Comparison of ENCODE assay signal across 10 cellular contexts in genomic region chr5:132394681-132395259, GRCh38. TPM values are rescaled to one million over a fixed set of nuclear protein-coding genes. Genes with fewer than 3 reads are reported as not detected.
DNase-seq lines count a peak whose midpoint lies in the region; ATAC-seq and TF ChIP-seq lines count a peak whose summit lies in the region.
"Had no signal": no experiment of that assay in that cellular context is flagged by ENCODE, and none has a peak within 500 bp of the region (broad histone marks: within the 10 kb centered on the region; RNA-seq: fewer than 3 reads in every experiment).

No MANE protein-coding gene starts in this region.

- no peaks in the 10 kb centered on the region for H3F3A ChIP-seq in Loucy (ENCODE audit: low read depth)

- no peak for TF ChIP-seq POLR2A in esophagus squamous epithelium (IDR thresholded peaks at IDR 0.05)

- no peak overlapping the region for H3K9ac ChIP-seq in Loucy (ENCODE audit: low read depth, low read length, poor library complexity, severe bottlenecking)

- in situ Hi-C loops in HAP-1 (cut with MboI; ENCODE audit: low sequenced_read_pairs) (no loop called here), G401 (cut with HindIII; ENCODE audit: low sequenced_read_pairs) (no loop called here)

- H3K36me3 ChIP-seq in Loucy (ENCODE audit: insufficient read depth, low read length) (no peaks in the 10 kb centered on the region), esophagus squamous epithelium (peaks cover 0 to 38% (median 0%) of the 10 kb centered on the region in 3 donors), HAP-1 (replicated peaks) (peaks cover 20% of the 10 kb centered on the region)

- intact Hi-C loops in esophagus squamous epithelium (cut with DNase I), result no loop called here

- H3K9me3 ChIP-seq in Loucy (ENCODE audit: insufficient read depth, low read depth, low read length), result no peaks in the 10 kb centered on the region
- H3K9me3 ChIP-seq in esophagus squamous epithelium, result no peaks in the 10 kb centered on the region
- no peaks in the 10 kb centered on the region for H3K9me3 ChIP-seq in HAP-1

- no peaks in the 10 kb centered on the region for H4K20me1 ChIP-seq in Loucy (ENCODE audit: insufficient read depth, low read length, poor library complexity, severe bottlenecking)

- H3K79me2 ChIP-seq in Loucy (ENCODE audit: insufficient read depth, low read length), result no peaks in the 10 kb centered on the region

- no peak overlapping the region for H3K4me3 ChIP-seq in Loucy (ENCODE audit: low read length, poor library complexity, severe bottlenecking)
- H3K4me3 ChIP-seq in esophagus squamous epithelium, result no peak overlapping the region
- no peak overlapping the region for H3K4me3 ChIP-seq in HAP-1

- peak overlapping the region; percentile 0 to 64 (median 51) for H3K27ac ChIP-seq in esophagus squamous epithelium

- peak; percentile 86 for ATAC-seq in GM21390 (IDR thresholded peaks at IDR 0.05; ENCODE audit: unreplicated experiment)
- no peak for ATAC-seq in HG03442 (IDR thresholded peaks at IDR 0.05; ENCODE audit: unreplicated experiment)

- DNase-seq in DMS53 treated with DMSO at 0.1 percent for 48 hours (lab: John Stamatoyannopoulos, UW; ENCODE audit: unreplicated experiment) (peak; percentile 84), esophagus squamous epithelium (lab: John Stamatoyannopoulos, UW) (no peak), HAP-1 (ENCODE audit: low spot score in 2 of 2) (no peak), G401 (ENCODE audit: low spot score) (no peak), COLO668 (lab: John Stamatoyannopoulos, UW; ENCODE audit: unreplicated experiment) (no peak)
- DNase-seq: activated CD4-positive, CD25-positive, alpha-beta regulatory T cell; NCI-H146 had no signal

- TF ChIP-seq CTCF in Loucy (conservative IDR thresholded peaks at IDR 0.05; ENCODE audit: low read length) (no peak), esophagus squamous epithelium (IDR thresholded peaks at IDR 0.05) (no peak)

- WGBS in esophagus squamous epithelium, 2 donors, result 39 to 54% methylated on average over 4 of the region's 4 CpGs

- H3K4me1 ChIP-seq in Loucy (ENCODE audit: insufficient read depth, low read length, poor library complexity, severe bottlenecking), result peaks cover 11% of the 10 kb centered on the region
- peaks cover 22 to 81% (median 35%) of the 10 kb centered on the region in 3 donors for H3K4me1 ChIP-seq in esophagus squamous epithelium
- H3K4me1 ChIP-seq in HAP-1, result no peaks in the 10 kb centered on the region

- H3K27me3 ChIP-seq in Loucy (ENCODE audit: insufficient read depth, low read length, poor library complexity, severe bottlenecking) (no peaks in the 10 kb centered on the region), esophagus squamous epithelium (no peaks in the 10 kb centered on the region), HAP-1 (ENCODE audit: low read depth) (no peaks in the 10 kb centered on the region)

- H3K9me2 ChIP-seq in Loucy (replicated peaks; ENCODE audit: low read depth, low read length), result no peaks in the 10 kb centered on the region

- no peak overlapping the region for H3K4me2 ChIP-seq in Loucy (ENCODE audit: low read depth, low read length, poor library complexity, severe bottlenecking)

- H2AFZ ChIP-seq in Loucy (ENCODE audit: low read length), result peak overlapping the region; percentile 27; the same call in 1 of the 2 replicates

RNA-seq across cellular contexts. Expression of gene SLC22A5, which starts 25.3 kb away (rescaled TPM):
- 10 to 100 TPM in 1 of 4 donors, 1 to 10 TPM in 3; 7.4 to 15.8 (median 8.3) TPM for total RNA-seq in esophagus squamous epithelium
- 5.3 and 5.4 TPM in 2 replicates for total RNA-seq in G401 (2014; rRNA removed; shearing (Covaris generic))
